Comparison of ENCODE assay signal across 10 cellular contexts in genomic region chr19:24159707-24160106, GRCh38.
DNase-seq lines count a peak whose midpoint lies in the region; ATAC-seq and TF ChIP-seq lines count a peak whose summit lies in the region.
"Had no signal": no experiment of that assay in that cellular context is flagged by ENCODE, and none has a peak within 500 bp of the region (broad histone marks: within the 10 kb centered on the region; RNA-seq: fewer than 3 reads in every experiment).

No MANE protein-coding gene starts in this region.

- no peak overlapping the region for H3K18ac ChIP-seq in mesendoderm (ENCODE audit: low read length)

- H2BK15ac ChIP-seq in mesendoderm (replicated peaks; ENCODE audit: low read depth) = no peak overlapping the region

- in situ Hi-C loops in astrocyte of the cerebellum (cut with HindIII; ENCODE audit: low sequenced_read_pairs) = no loop called here

- no peak overlapping the region for H2BK120ac ChIP-seq in mesendoderm (ENCODE audit: low read depth, low read length)

- no peak overlapping the region for H3K9ac ChIP-seq in mesendoderm (ENCODE audit: low read length)

- H3K36me3 ChIP-seq in mesendoderm (ENCODE audit: control insufficient read depth, insufficient read depth, low read length) = no peaks in the 10 kb centered on the region

- TF ChIP-seq CTCF in astrocyte of the cerebellum (IDR thresholded peaks at IDR 0.05; ENCODE audit: low read depth, low read length, missing control alignments) = peak; percentile 45

- no CpG with 5 or more reads among the region's 2 CpGs for WGBS in mesendoderm (ENCODE audit: extremely low coverage, insufficient coverage, low lambda C conversion rate)

- no peak overlapping the region for H3K27ac ChIP-seq in mesendoderm (ENCODE audit: low read depth, low read length)
- H3K27ac ChIP-seq: esophagus muscularis mucosa had no signal

- H3K4me3 ChIP-seq in astrocyte of the cerebellum (ENCODE audit: low read depth, low read length) (no peak overlapping the region), mesendoderm (ENCODE audit: low read length) (no peak overlapping the region)
- H3K4me3 ChIP-seq: esophagus muscularis mucosa had no signal

- H4K8ac ChIP-seq in mesendoderm (ENCODE audit: low read depth, low read length) = no peak overlapping the region

- no peak overlapping the region for H3K4me2 ChIP-seq in mesendoderm (ENCODE audit: low read length)

- H3K79me2 ChIP-seq in mesendoderm (ENCODE audit: control insufficient read depth, insufficient read depth, low read length) = no peaks in the 10 kb centered on the region

- no peak for ATAC-seq in HG02571 (IDR thresholded peaks at IDR 0.05; ENCODE audit: unreplicated experiment)
- no peak for ATAC-seq in GM18498 (IDR thresholded peaks at IDR 0.05; ENCODE audit: unreplicated experiment)

- no peak overlapping the region for H2AK5ac ChIP-seq in mesendoderm (ENCODE audit: low read length)

- H3K4ac ChIP-seq in mesendoderm (ENCODE audit: low read depth, low read length) = no peak overlapping the region

- H2BK5ac ChIP-seq in mesendoderm (ENCODE audit: low read length) = no peak overlapping the region

- H3K4me1 ChIP-seq in mesendoderm (ENCODE audit: control insufficient read depth, low read depth, low read length) = no peaks in the 10 kb centered on the region
- H3K4me1 ChIP-seq: esophagus muscularis mucosa had no signal

- no peaks in the 10 kb centered on the region for H3K27me3 ChIP-seq in mesendoderm (ENCODE audit: insufficient read depth, low read length, poor library complexity)
- H3K27me3 ChIP-seq: esophagus muscularis mucosa had no signal

- H4K5ac ChIP-seq in mesendoderm (ENCODE audit: low read length) = no peak overlapping the region

- H3K56ac ChIP-seq in mesendoderm (ENCODE audit: low read length) = no peak overlapping the region

- no peak overlapping the region for H3K23ac ChIP-seq in mesendoderm (ENCODE audit: low read length)

- DNase-seq in ELF-1 (ENCODE audit: low read depth, low spot score) (peak; percentile 11), Kasumi-1 (lab: John Stamatoyannopoulos, UW) (peak; percentile 18 to 33), astrocyte of the cerebellum (ENCODE audit: low read depth) (no peak), mesendoderm (peak; percentile 45), inferior parietal cortex (ENCODE audit: extremely low spot score) (no peak)
- no peak for DNase-seq in activated T-cell treated with anti-CD3 and anti-CD28 coated beads, Interleukin-2, amount 50 U/mL, for 1 hour
- DNase-seq: activated effector memory CD4-positive, alpha-beta T cell treated with Interleukin-2 at 50 U/mL for 16 hours had no signal

- H3K79me1 ChIP-seq in mesendoderm (ENCODE audit: low read length) = no peaks in the 10 kb centered on the region

Comparison
In these comparisons a context has a peak if more than half of its experiments do, and no peak if none do; other contexts are left out.
1. DNase-seq: peak in ELF-1 (single experiment), Kasumi-1 (2 of 2) and mesendoderm (single experiment); none in astrocyte of the cerebellum (single experiment), inferior parietal cortex (single experiment) and activated T-cell treated with anti-CD3 and anti-CD28 coated beads, Interleukin-2, amount 50 U/mL, for 1 hour (single experiment).